12 cellular contexts compared by ENCODE assay signal in genomic region chr14:68593806-68594536, GRCh38.
DNase-seq lines count a peak whose midpoint lies in the region; ATAC-seq and TF ChIP-seq lines count a peak whose summit lies in the region.
"Had no signal": no experiment of that assay in that cellular context is flagged by ENCODE, and none has a peak within 500 bp of the region (broad histone marks: within the 10 kb centered on the region; RNA-seq: fewer than 3 reads in every experiment).

No MANE protein-coding gene starts in this region.

- peak overlapping the region; percentile 77 for H4K91ac ChIP-seq in IMR-90 (ENCODE audit: insufficient read depth, low read depth, low read length)

- H3K36me3 ChIP-seq in BLaER1, result no peaks in the 10 kb centered on the region
- no peaks in the 10 kb centered on the region for H3K36me3 ChIP-seq in IMR-90 (ENCODE audit: control insufficient read depth, insufficient read depth, low read length)
- no peaks in the 10 kb centered on the region for H3K36me3 ChIP-seq in mesodermal cell (ENCODE audit: control insufficient read depth, insufficient read depth, low read length)
- H3K36me3 ChIP-seq in colonic mucosa, result no peaks in the 10 kb centered on the region
- H3K36me3 ChIP-seq in sigmoid colon, result no peaks in the 10 kb centered on the region
- H3K36me3 ChIP-seq: upper lobe of left lung had no signal

- TF ChIP-seq CTCF in IMR-90 (conservative IDR thresholded peaks at IDR 0.05; ENCODE audit: low read depth, low read length), result no peak
- no peak for TF ChIP-seq CTCF in WTC11 (IDR thresholded peaks at IDR 0.05)
- no peak for TF ChIP-seq CTCF in colonic mucosa (IDR thresholded peaks at IDR 0.05)
- no peak for TF ChIP-seq CTCF in sigmoid colon (IDR thresholded peaks at IDR 0.05)

- H2BK20ac ChIP-seq in IMR-90 (ENCODE audit: low read depth, low read length), result peak overlapping the region; percentile 85

- peak overlapping the region; percentile 37 for H2BK5ac ChIP-seq in IMR-90 (ENCODE audit: low read depth, low read length, poor library complexity, severe bottlenecking)

- peak overlapping the region; percentile 93 for H2BK120ac ChIP-seq in IMR-90 (ENCODE audit: low read depth, low read length)

- H3K4me3 ChIP-seq in BLaER1 (no peak overlapping the region), IMR-90 (ENCODE audit: insufficient read depth, low read depth, low read length) (no peak overlapping the region), mesodermal cell (ENCODE audit: extremely low read depth, insufficient read depth, low read length, poor library complexity, severe bottlenecking) (no peak overlapping the region), colonic mucosa (no peak overlapping the region), sigmoid colon (no peak overlapping the region)
- H3K4me3 ChIP-seq: upper lobe of left lung had no signal

- H3K27ac Mint-ChIP-seq in WTC11, result peak overlapping the region; percentile 91

- WGBS in IMR-90 (ENCODE audit: extremely low coverage in 2 of 2, insufficient read length in 1 of 2), 2 experiments, result 14% methylated on average over 1 of the region's 9 CpGs; no CpG with 5 or more reads in 1 of the 2 experiments
- WGBS in mesodermal cell (ENCODE audit: insufficient coverage in 2 of 2), 2 experiments, result 29 to 50% methylated on average over 1 of the region's 9 CpGs
- 55 to 79% methylated on average over 9 of the region's 9 CpGs for WGBS in sigmoid colon, 2 donors

- H4K8ac ChIP-seq in IMR-90 (ENCODE audit: low read depth in 2 of 2, low read length in 2 of 2), result peak overlapping the region; percentile 41 to 73

- peak overlapping the region; percentile 25; the same call in 1 of the 2 replicates for H3K56ac ChIP-seq in IMR-90 (ENCODE audit: extremely low read depth, insufficient read depth, low read length)

- H3K9ac ChIP-seq in BLaER1 (peak overlapping the region; percentile 48; the same call in 1 of the 2 replicates), IMR-90 (ENCODE audit: low read depth, low read length) (peak overlapping the region; percentile 4; the same call in 1 of the 2 replicates), colonic mucosa (ENCODE audit: low read depth in 2 of 2, low read length in 2 of 2) (no peak overlapping the region)

- peaks cover 56% of the 10 kb centered on the region for H3K4me1 ChIP-seq in BLaER1
- H3K4me1 ChIP-seq in IMR-90 (ENCODE audit: control insufficient read depth, insufficient read depth, low read length), result peaks cover 31% of the 10 kb centered on the region
- H3K4me1 ChIP-seq in mesodermal cell (ENCODE audit: control insufficient read depth, insufficient read depth, low read length, poor library complexity, severe bottlenecking), result peaks cover 50% of the 10 kb centered on the region
- H3K4me1 ChIP-seq in colonic mucosa, result no peaks in the 10 kb centered on the region
- peaks cover 0 to 61% (median 43%) of the 10 kb centered on the region in 4 donors for H3K4me1 ChIP-seq in sigmoid colon

- ATAC-seq in IMR-90 (ENCODE audit: low read depth) (peak; percentile 9; the same call in 1 of the 2 replicates), WTC11 (peak; percentile 50), GM21423 (IDR thresholded peaks at IDR 0.05; ENCODE audit: unreplicated experiment) (no peak)

- DNase-seq in IMR-90 (peak; percentile 45), WTC11 (ENCODE audit: low spot score) (no peak), colonic mucosa (no peak), sigmoid colon (no peak), epidermal melanocyte (ENCODE audit: insufficient read length, low spot score) (no peak)
- DNase-seq: anterior cingulate cortex, DMS79 treated with DMSO at 0.1 percent for 48 hours, NCI-H1092 had no signal

- peak overlapping the region; percentile 94 for H3K4ac ChIP-seq in IMR-90 (ENCODE audit: low read depth, low read length)

- H3K9me3 ChIP-seq in BLaER1, result peaks cover 4% of the 10 kb centered on the region; the same call in 1 of the 2 replicates
- H3K9me3 ChIP-seq in IMR-90 (ENCODE audit: control insufficient read depth, insufficient read depth, low read length), result no peaks in the 10 kb centered on the region
- H3K9me3 ChIP-seq in mesodermal cell (ENCODE audit: control insufficient read depth, low read length), result no peaks in the 10 kb centered on the region
- no peaks in the 10 kb centered on the region for H3K9me3 ChIP-seq in colonic mucosa
- no peaks in the 10 kb centered on the region for H3K9me3 ChIP-seq in sigmoid colon
- H3K9me3 ChIP-seq: upper lobe of left lung had no signal

- in situ Hi-C loops in IMR-90 (cut with MboI; ENCODE audit: low sequenced_read_pairs), result no loop called here

- peak overlapping the region; percentile 78 for H2AFZ ChIP-seq in IMR-90 (replicated peaks; ENCODE audit: low read length, poor library complexity)

- no peaks in the 10 kb centered on the region for H3K36me3 Mint-ChIP-seq in WTC11

- peak overlapping the region; percentile 63 for H4K5ac ChIP-seq in IMR-90 (ENCODE audit: low read depth, low read length)

- H3K4me2 ChIP-seq in BLaER1, result peak overlapping the region; percentile 71
- no peak overlapping the region; the same call in 1 of the 2 replicates for H3K4me2 ChIP-seq in IMR-90 (ENCODE audit: low read depth, low read length)

- CTCF ChIA-PET in IMR-90 (lab: Yijun Ruan, JAX) (no interaction called here), WTC11 (lab: Charles Lee) (interaction anchor here (0.7 to 1.2 kb wide), 3 partner anchors 10 to 660 kb away, joined by 3 to 4 read pairs (median 3); no protein-coding TSS in a partner anchor)

- H3K23ac ChIP-seq in IMR-90 (ENCODE audit: low read depth, low read length), result peak overlapping the region; percentile 72

- peak overlapping the region; percentile 31 for H2AK9ac ChIP-seq in IMR-90 (replicated peaks; ENCODE audit: low read depth, low read length, poor library complexity)

- H3K18ac ChIP-seq in IMR-90 (ENCODE audit: low read depth, low read length), result peak overlapping the region; percentile 84

- no peak overlapping the region; the same call in 1 of the 2 replicates for H3K4me3 Mint-ChIP-seq in WTC11

- H2AK5ac ChIP-seq in IMR-90 (ENCODE audit: low read depth, low read length), result peak overlapping the region; percentile 82; the same call in 1 of the 2 replicates

- H3K27me3 Mint-ChIP-seq in WTC11 (ENCODE audit: low read depth), result no peaks in the 10 kb centered on the region

- peak overlapping the region; percentile 99; the same call in 2 of the 3 replicates for H2BK15ac ChIP-seq in IMR-90 (ENCODE audit: low read depth, low read length)

- no peak for TF ChIP-seq EP300 in sigmoid colon (IDR thresholded peaks at IDR 0.05)

- peaks cover 4% of the 10 kb centered on the region; the same call in 1 of the 2 replicates for H3K9me3 Mint-ChIP-seq in WTC11

- dilution Hi-C loops in IMR-90 (cut with HindIII; ENCODE audit: low sequenced_read_pairs, unreplicated experiment), result no loop called here

- H3K27ac ChIP-seq in BLaER1 (peak overlapping the region; percentile 78), IMR-90 (ENCODE audit: insufficient read depth, low read length) (peak overlapping the region; percentile 50), mesodermal cell (ENCODE audit: low read depth, low read length, severe bottlenecking) (peak overlapping the region; percentile 83), colonic mucosa (no peak overlapping the region), sigmoid colon (peak overlapping the region in 2 of 4 donors; percentile 16 to 92)

- no TSS peak for BruUV-seq in IMR-90 (replicated peaks; lab: Mats Ljungman, UMichigan)

- TF ChIP-seq POLR2A in IMR-90 (IDR thresholded peaks at IDR 0.05; ENCODE audit: low read depth, low read length), result no peak
- no peak for TF ChIP-seq POLR2A in sigmoid colon (IDR thresholded peaks at IDR 0.05)

- H3K79me1 ChIP-seq in IMR-90 (ENCODE audit: low read depth in 1 of 2, low read length in 2 of 2), result no peaks in the 10 kb centered on the region

- no peaks in the 10 kb centered on the region for H3K27me3 ChIP-seq in BLaER1
- H3K27me3 ChIP-seq in IMR-90 (ENCODE audit: control insufficient read depth, insufficient read depth, low read length), result no peaks in the 10 kb centered on the region
- H3K27me3 ChIP-seq in colonic mucosa, result no peaks in the 10 kb centered on the region
- no peaks in the 10 kb centered on the region for H3K27me3 ChIP-seq in sigmoid colon
- H3K27me3 ChIP-seq: upper lobe of left lung had no signal

- POLR2A ChIA-PET in IMR-90 (lab: Charles Lee; ENCODE audit: unreplicated experiment), result interaction anchor here (1.2 kb wide), 1 partner anchor 199 kb away, joined by 4 read pairs; the partner anchor contains the start of gene ZFP36L1
- POLR2A ChIA-PET in WTC11 (lab: Charles Lee), result interaction anchor here (0.7 to 0.9 kb wide), 2 partner anchors 40 to 44 kb away, joined by 3 to 4 read pairs; no protein-coding TSS in a partner anchor

- no peak for TF ChIP-seq RAD21 in IMR-90 (IDR thresholded peaks at IDR 0.05; ENCODE audit: low read length)

- peaks cover 27% of the 10 kb centered on the region for H3K9me1 ChIP-seq in IMR-90 (ENCODE audit: insufficient read depth, low read length)

- intact Hi-C loops in IMR-90 (cut with micrococcal nuclease) (no loop called here), colonic mucosa (cut with DNase I) (no loop called here), sigmoid colon (cut with DNase I) (loop anchor here (5.0 kb wide), 1 partner anchor 73 kb away; no protein-coding TSS in a partner anchor)

- H3K14ac ChIP-seq in IMR-90 (replicated peaks; ENCODE audit: low read depth, low read length), result peak overlapping the region; percentile 79

- H3K4me1 Mint-ChIP-seq in WTC11, result peaks cover 54% of the 10 kb centered on the region

- H4K20me1 ChIP-seq in BLaER1 (no peaks in the 10 kb centered on the region), IMR-90 (ENCODE audit: insufficient read depth, low read length) (no peaks in the 10 kb centered on the region; the same call in 1 of the 2 replicates)

TF ChIP-seq in IMR-90, 13 proteins besides CTCF, POLR2A, EP300 and RAD21 (continues in another document):
- no peak for TF ChIP-seq FOS (IDR thresholded peaks at IDR 0.05; ENCODE audit: low read depth, low read length)
- TF ChIP-seq NFE2L2 (IDR thresholded peaks at IDR 0.05; ENCODE audit: low read depth, low read length), result no peak
- no peak for TF ChIP-seq RFX5 (IDR thresholded peaks at IDR 0.05; ENCODE audit: low read depth, low read length)
- TF ChIP-seq SMC3 (IDR thresholded peaks at IDR 0.05; ENCODE audit: low read depth, low read length), result no peak
- TF ChIP-seq RCOR1 (IDR thresholded peaks at IDR 0.05; ENCODE audit: insufficient replicate concordance, low read length), result no peak
- no peak for TF ChIP-seq MAZ (IDR thresholded peaks at IDR 0.05; ENCODE audit: borderline replicate concordance, low read depth, low read length)
- no peak for TF ChIP-seq MXI1 (IDR thresholded peaks at IDR 0.05; ENCODE audit: borderline replicate concordance, low read depth, low read length)

TF ChIP-seq in WTC11, 78 proteins besides CTCF, POLR2A, EP300 and RAD21:
- TF ChIP-seq ELF4 (CRISPR knock-in tag; IDR thresholded peaks at IDR 0.05; ENCODE audit: low read depth) (no peak), NR1H2 (CRISPR knock-in tag; IDR thresholded peaks at IDR 0.05) (no peak), PRRX2 (CRISPR knock-in tag; IDR thresholded peaks at IDR 0.05) (no peak)

Comparison
In these comparisons a context has a peak if more than half of its experiments do, and no peak if none do; other contexts are left out.
1. H3K9ac ChIP-seq: peak in BLaER1 (single experiment) and IMR-90 (single experiment); none in colonic mucosa (0 of 2).